Comparison of ENCODE assay signal across 8 cellular contexts in the genomic region with DNA sequence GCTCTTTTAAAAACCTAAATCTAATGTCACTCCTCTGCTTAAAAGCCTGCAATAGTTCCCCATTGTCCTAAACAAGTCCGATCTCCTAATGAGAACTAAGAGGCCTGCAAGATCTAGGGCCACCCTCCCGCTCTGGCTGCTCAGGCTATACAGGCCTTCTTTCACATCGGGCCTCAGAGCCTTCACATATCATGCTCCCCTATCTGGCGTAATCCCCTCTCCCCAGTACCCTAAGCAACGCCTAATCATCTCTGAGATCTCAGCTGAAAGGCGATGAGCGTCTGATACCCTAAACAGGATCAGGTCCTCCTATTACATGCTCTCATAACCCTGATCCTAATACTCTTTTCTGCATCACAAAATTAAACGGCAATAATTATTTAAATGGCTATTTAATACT. TPM values are rescaled to one million over a fixed set of nuclear protein-coding genes. Genes with fewer than 3 reads are reported as not detected.
DNase-seq lines count a peak whose midpoint lies in the region; ATAC-seq and TF ChIP-seq lines count a peak whose summit lies in the region.

No MANE protein-coding gene starts in this region.

- no peaks in the 10 kb centered on the region for H3K36me3 Mint-ChIP-seq in activated naive CD4-positive, alpha-beta T cell treated with anti-CD3 and anti-CD28 coated beads for 36 hours (ENCODE audit: low read depth)

- H3K9me3 ChIP-seq in adipocyte (ENCODE audit: control insufficient read depth, low read length) (no peaks in the 10 kb centered on the region), transverse colon (no peaks in the 10 kb centered on the region)

- H3K4me1 ChIP-seq in adipocyte (ENCODE audit: control insufficient read depth, insufficient read depth, low read length) (peaks cover 76% of the 10 kb centered on the region), transverse colon (peaks cover 19 to 66% (median 41%) of the 10 kb centered on the region in 4 donors)

- no peaks in the 10 kb centered on the region for H3K27me3 Mint-ChIP-seq in activated naive CD4-positive, alpha-beta T cell treated with anti-CD3 and anti-CD28 coated beads for 36 hours (ENCODE audit: low read depth)

- 67 to 80% methylated on average over 4 to 8 of the region's 8 CpGs for WGBS in transverse colon (ENCODE audit: low coverage in 1 of 2), 2 donors

- peak overlapping the region; percentile 97 for H3K9ac ChIP-seq in adipocyte (ENCODE audit: low read length)

- H3K27ac ChIP-seq in transverse colon = peak overlapping the region; percentile 88 to 98 (median 97)

- intact Hi-C loops in activated naive CD4-positive, alpha-beta T cell treated with anti-CD3 and anti-CD28 coated beads for 36 hours (cut with micrococcal nuclease) = loop anchor here (1.0 to 10.0 kb wide), 4 partner anchors 8 to 1060 kb away; a partner anchor contains a TSS
- intact Hi-C loops in transverse colon (cut with DNase I; ENCODE audit: low total_unique reads) = loop anchor here (10.0 kb wide), 1 partner anchor 50 kb away; no protein-coding TSS in a partner anchor

- H3K9me3 Mint-ChIP-seq in activated naive CD4-positive, alpha-beta T cell treated with anti-CD3 and anti-CD28 coated beads for 36 hours = no peaks in the 10 kb centered on the region

- peaks cover 74% of the 10 kb centered on the region for H3K4me1 Mint-ChIP-seq in activated naive CD4-positive, alpha-beta T cell treated with anti-CD3 and anti-CD28 coated beads for 36 hours (ENCODE audit: low read depth)

- in situ Hi-C loops in transverse colon (cut with MboI; ENCODE audit: low pct_ligation_motif_present in 1 of 4, low pct_unique_long_range_greater_than_20kb in 1 of 4, low sequenced_read_pairs in 3 of 4) = no loop called here

- TF ChIP-seq POLR2A in transverse colon (IDR thresholded peaks at IDR 0.05) = no peak

- no peaks in the 10 kb centered on the region for H3K27me3 ChIP-seq in adipocyte (replicated peaks; ENCODE audit: control insufficient read depth, insufficient read depth, low read length)
- no peaks in the 10 kb centered on the region for H3K27me3 ChIP-seq in transverse colon

- H3K27ac Mint-ChIP-seq in activated naive CD4-positive, alpha-beta T cell treated with anti-CD3 and anti-CD28 coated beads for 36 hours = no peak overlapping the region

- no peak for TF ChIP-seq CTCF in transverse colon (IDR thresholded peaks at IDR 0.05)

- no peak for DNase-seq in activated naive CD4-positive, alpha-beta T cell treated with anti-CD3 and anti-CD28 coated beads for 36 hours
- no peak for DNase-seq in activated naive CD4-positive, alpha-beta T cell treated with Interleukin-2 at 50 U/mL for 16 hours
- DNase-seq in adipocyte (ENCODE audit: low read depth) = peak; percentile 54
- DNase-seq in left kidney (ENCODE audit: low read depth, low spot score) = peak; percentile 46
- DNase-seq in transverse colon = no peak
- no peak for DNase-seq in NCI-H345 (lab: John Stamatoyannopoulos, UW)
- DNase-seq in DMS79 treated with DMSO at 0.1 percent for 48 hours (lab: John Stamatoyannopoulos, UW) = no peak

- peak overlapping the region; percentile 87 for H3K4me3 Mint-ChIP-seq in activated naive CD4-positive, alpha-beta T cell treated with anti-CD3 and anti-CD28 coated beads for 36 hours

- no peaks in the 10 kb centered on the region for H3K36me3 ChIP-seq in adipocyte (ENCODE audit: control insufficient read depth, insufficient read depth, low read length, severe bottlenecking)
- H3K36me3 ChIP-seq in transverse colon = no peaks in the 10 kb centered on the region

- H3K4me3 ChIP-seq in adipocyte (ENCODE audit: low read length) (peak overlapping the region; percentile 99), transverse colon (peak overlapping the region in 3 of 4 donors; percentile 68 to 96 (median 90))

- TF ChIP-seq EP300 in transverse colon (IDR thresholded peaks at IDR 0.05; ENCODE audit: low read depth) = no peak

- CTCF ChIA-PET in activated naive CD4-positive, alpha-beta T cell treated with anti-CD3 and anti-CD28 coated beads for 36 hours (lab: Charles Lee) = no interaction called here

- no peak for ATAC-seq in GM19455 (IDR thresholded peaks at IDR 0.05; ENCODE audit: unreplicated experiment)

RNA-seq across cellular contexts. Expression of a gene that starts 1.8 kb away (rescaled TPM):
- 10 to 100 TPM; 10.6 to 12.0 TPM for total RNA-seq in activated naive CD4-positive, alpha-beta T cell treated with anti-CD3 and anti-CD28 coated beads for 36 hours
- total RNA-seq in transverse colon = 100 to 1,000 TPM in 2 of 4 donors, 10 to 100 TPM in 2; 42.6 to 131 (median 91.8) TPM

Comparison
In these comparisons a context has a peak if more than half of its experiments do, and no peak if none do; other contexts are left out.
1. DNase-seq: peak in adipocyte (single experiment) and left kidney (single experiment); none in activated naive CD4-positive, alpha-beta T cell treated with anti-CD3 and anti-CD28 coated beads for 36 hours (single experiment), activated naive CD4-positive, alpha-beta T cell treated with Interleukin-2 at 50 U/mL for 16 hours (single experiment), transverse colon (single experiment), NCI-H345 (single experiment) and DMS79 treated with DMSO at 0.1 percent for 48 hours (single experiment).